ENCODE assay signal across 8 cellular contexts in the genomic region with DNA sequence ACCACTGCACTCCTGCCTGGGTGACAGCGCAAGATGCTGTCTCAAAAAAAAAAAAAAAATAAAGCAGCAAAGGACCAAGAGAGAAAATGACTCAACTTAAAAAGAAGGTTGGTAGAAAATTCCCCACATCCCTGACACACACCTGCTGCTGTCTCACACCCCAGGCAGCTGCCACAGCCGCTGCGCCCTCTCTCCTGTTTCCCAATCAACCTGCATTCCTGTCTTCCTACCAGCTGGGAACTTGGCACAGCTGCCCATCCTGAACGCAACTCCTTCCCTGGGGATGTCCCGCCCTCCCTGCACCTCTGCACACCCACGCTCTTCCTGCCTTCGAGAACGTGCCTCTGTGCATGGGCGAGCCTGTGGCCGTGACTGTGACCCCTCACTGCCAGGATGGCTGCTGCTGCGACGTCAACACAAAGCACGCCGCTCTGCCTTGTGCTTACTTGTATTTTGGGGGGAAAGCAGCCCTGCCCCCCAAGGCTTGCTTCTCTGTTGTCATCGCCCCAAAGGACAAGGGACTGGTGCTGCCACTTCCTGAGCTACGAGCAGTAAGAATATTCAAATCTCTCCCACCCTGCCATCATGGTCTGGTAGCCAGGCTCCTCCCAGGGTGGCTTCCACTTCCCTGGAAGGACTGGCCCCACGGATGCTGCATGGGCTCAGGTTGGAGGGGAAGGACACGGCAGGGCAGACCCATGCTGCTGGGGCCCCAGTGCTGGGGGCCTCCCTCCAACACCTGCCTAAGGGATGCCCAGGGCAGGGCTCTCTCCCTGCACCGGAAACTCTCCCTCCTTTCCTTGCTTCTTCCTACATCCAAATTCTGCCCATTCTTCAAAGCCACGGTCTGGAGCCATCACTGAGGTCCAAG. TPM values are rescaled to one million over a fixed set of nuclear protein-coding genes. Genes with fewer than 3 reads are reported as not detected.
DNase-seq lines count a peak whose midpoint lies in the region; ATAC-seq lines count a peak whose summit lies in the region.

No MANE protein-coding gene starts in this region.

- ATAC-seq in HG03432 (IDR thresholded peaks at IDR 0.05; ENCODE audit: unreplicated experiment), result peak; percentile 42
- ATAC-seq in activated T-helper 17 cell treated with anti-CD3 and anti-CD28 coated beads, Interleukin-2, amount 50 U/mL, for 72 hours (replicated peaks), result peak; percentile 83
- no peak for ATAC-seq in HG03469 (IDR thresholded peaks at IDR 0.05; ENCODE audit: unreplicated experiment)
- ATAC-seq in GM21528 (IDR thresholded peaks at IDR 0.05; ENCODE audit: low FRiP score, unreplicated experiment), result no peak

- peak overlapping the region in 8 of 11 experiments; percentile 4 to 66 (median 49); a peak in 13 of 22 replicates for H3K27ac ChIP-seq in BLaER1 treated with 17β-estradiol and CSF1 and Interleukin-3, amounts not matched to agents 10 nM and 100 nM
- peak overlapping the region; percentile 52 for H3K27ac ChIP-seq in temporal lobe (ENCODE audit: low read depth, low read length)

- H3K9me3 Mint-ChIP-seq in activated T-helper 17 cell treated with anti-CD3 and anti-CD28 coated beads, Interleukin-2, amount 50 U/mL, for 72 hours, result no peaks in the 10 kb centered on the region

- peak overlapping the region; percentile 76 for H3K27ac Mint-ChIP-seq in activated T-helper 17 cell treated with anti-CD3 and anti-CD28 coated beads, Interleukin-2, amount 50 U/mL, for 72 hours

- H3K36me3 Mint-ChIP-seq in activated T-helper 17 cell treated with anti-CD3 and anti-CD28 coated beads, Interleukin-2, amount 50 U/mL, for 72 hours (ENCODE audit: low read depth), result peaks cover 46% of the 10 kb centered on the region

- H4K20me1 ChIP-seq in BLaER1 treated with 17β-estradiol and CSF1 and Interleukin-3, amounts not matched to agents 10 nM and 100 nM, result peaks cover 96 to 100% (median 100%) of the 10 kb centered on the region in 11 experiments

- peak; percentile 65 for DNase-seq in left kidney (ENCODE audit: low read depth, low spot score)
- no peak for DNase-seq in effector CD8-positive, alpha-beta T cell (lab: John Stamatoyannopoulos, UW)

- peaks cover 77 to 100% (median 85%) of the 10 kb centered on the region in 10 experiments for H3K4me1 ChIP-seq in BLaER1 treated with 17β-estradiol and CSF1 and Interleukin-3, amounts not matched to agents 10 nM and 100 nM

- H3K27me3 Mint-ChIP-seq in activated T-helper 17 cell treated with anti-CD3 and anti-CD28 coated beads, Interleukin-2, amount 50 U/mL, for 72 hours, result no peaks in the 10 kb centered on the region

- H3K9me3 ChIP-seq in BLaER1 treated with 17β-estradiol and CSF1 and Interleukin-3, amounts not matched to agents 10 nM and 100 nM (replicated peaks in 1 of 11), result no peaks in the 10 kb centered on the region

- H3K27me3 ChIP-seq in BLaER1 treated with 17β-estradiol and CSF1 and Interleukin-3, amounts not matched to agents 10 nM and 100 nM, result no peaks in the 10 kb centered on the region

- peaks cover 10 to 44% (median 21%) of the 10 kb centered on the region in 11 experiments; a peak in 19 of 22 replicates for H3K36me3 ChIP-seq in BLaER1 treated with 17β-estradiol and CSF1 and Interleukin-3, amounts not matched to agents 10 nM and 100 nM

- peak overlapping the region; percentile 86 for H3K4me3 Mint-ChIP-seq in activated T-helper 17 cell treated with anti-CD3 and anti-CD28 coated beads, Interleukin-2, amount 50 U/mL, for 72 hours

- H3K4me1 Mint-ChIP-seq in activated T-helper 17 cell treated with anti-CD3 and anti-CD28 coated beads, Interleukin-2, amount 50 U/mL, for 72 hours, result peaks cover 39% of the 10 kb centered on the region

- peak overlapping the region; percentile 6 to 54 (median 32); a peak in 15 of 20 replicates for H3K4me3 ChIP-seq in BLaER1 treated with 17β-estradiol and CSF1 and Interleukin-3, amounts not matched to agents 10 nM and 100 nM

- H3K9ac ChIP-seq in BLaER1 treated with 17β-estradiol and CSF1 and Interleukin-3, amounts not matched to agents 10 nM and 100 nM, result peak overlapping the region; percentile 3 to 64 (median 46); a peak in 19 of 22 replicates

- H3K4me2 ChIP-seq in BLaER1 treated with 17β-estradiol and CSF1 and Interleukin-3, amounts not matched to agents 10 nM and 100 nM, result peak overlapping the region; percentile 96 to 100 (median 99)

RNA-seq across cellular contexts. Expression of a gene that starts 20.7 kb away (rescaled TPM):
- total RNA-seq in activated T-helper 17 cell treated with anti-CD3 and anti-CD28 coated beads, Interleukin-2, amount 50 U/mL, for 72 hours, result 10 to 100 TPM; 49.1 to 67.1 TPM
- total RNA-seq in temporal lobe, result 25.8 TPM

RNA-seq across cellular contexts. Expression of a gene that starts 22.8 kb away (rescaled TPM):
- total RNA-seq in activated T-helper 17 cell treated with anti-CD3 and anti-CD28 coated beads, Interleukin-2, amount 50 U/mL, for 72 hours, result 10 to 100 TPM; 67.9 to 96.7 TPM
- total RNA-seq in temporal lobe, result 5.4 TPM

RNA-seq across cellular contexts. Expression of a gene that starts 36.3 kb away (rescaled TPM):
- total RNA-seq in activated T-helper 17 cell treated with anti-CD3 and anti-CD28 coated beads, Interleukin-2, amount 50 U/mL, for 72 hours, result 10 to 100 TPM; 15.5 to 19.7 TPM
- 7.6 TPM for total RNA-seq in temporal lobe

RNA-seq across cellular contexts. Expression of a gene that starts 41.0 kb away (rescaled TPM):
- total RNA-seq in activated T-helper 17 cell treated with anti-CD3 and anti-CD28 coated beads, Interleukin-2, amount 50 U/mL, for 72 hours, result 10 to 100 TPM; 13.3 to 17.4 TPM
- 0.98 TPM for total RNA-seq in temporal lobe

Comparison
In these comparisons a context has a peak if more than half of its experiments do, and no peak if none do; other contexts are left out.
1. ATAC-seq: peak in HG03432 (single experiment) and activated T-helper 17 cell treated with anti-CD3 and anti-CD28 coated beads, Interleukin-2, amount 50 U/mL, for 72 hours (single experiment); none in HG03469 (single experiment) and GM21528 (single experiment).
2. RNA of a gene that starts 22.8 kb away (total RNA-seq): 67.9 to 96.7 TPM in activated T-helper 17 cell treated with anti-CD3 and anti-CD28 coated beads, Interleukin-2, amount 50 U/mL, for 72 hours; 5.4 TPM in temporal lobe (single experiment); every median in the first group is over 10 times any median in the second.